In the genomic region with DNA sequence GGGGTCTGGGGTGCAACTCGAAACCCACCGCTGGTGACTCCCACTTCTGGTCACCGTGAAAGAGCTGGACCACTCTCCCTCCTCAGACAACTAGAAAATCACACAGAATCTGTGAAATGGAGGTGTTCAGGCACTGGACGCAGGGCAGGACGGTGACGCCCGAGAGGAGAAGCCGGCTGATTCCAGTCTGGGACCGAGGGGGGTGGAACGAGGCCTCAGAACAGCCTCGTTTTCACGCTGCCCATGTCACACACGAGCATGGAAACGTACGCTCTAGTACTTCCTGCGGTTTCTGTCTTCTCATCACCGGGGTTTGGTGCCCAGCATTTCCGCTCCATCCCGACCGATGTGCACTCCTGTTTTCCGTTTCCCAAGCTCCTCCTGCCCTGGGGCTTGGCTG, we compare ENCODE assay signal across 20 cellular contexts.
DNase-seq lines count a peak whose midpoint lies in the region; ATAC-seq and TF ChIP-seq lines count a peak whose summit lies in the region.
"Had no signal": no experiment of that assay in that cellular context is flagged by ENCODE, and none has a peak within 500 bp of the region (broad histone marks: within the 10 kb centered on the region; RNA-seq: fewer than 3 reads in every experiment).

No MANE protein-coding gene starts in this region.

- POLR2A ChIA-PET in GM10248 (lab: Yijun Ruan, JAX), result no interaction called here

- DNase-seq in GM10248 (ENCODE audit: extremely low spot score), result peak; percentile 6
- DNase-seq in T-helper 17 cell, result no peak
- peak; percentile 57 for DNase-seq in left kidney (ENCODE audit: low read depth, low spot score)
- DNase-seq in thyroid gland, result peak; percentile 43 to 45
- DNase-seq in HUDEP-2 (lab: John Stamatoyannopoulos, UW; ENCODE audit: unreplicated experiment in 76 of 76), result no peak
- DNase-seq in HuH-7 (ENCODE audit: low spot score), result no peak
- DNase-seq in activated CD4-positive, alpha-beta T cell treated with anti-CD3 and anti-CD28 coated beads, Interleukin-2, amount 50 U/mL, for 1 hour, result no peak
- DNase-seq: CD8-positive, alpha-beta T cell; DND-41; KBM-7; NCI-H1105; NCI-H146; NCI-H2029; NCI-H2227 treated with DMSO at 0.1 percent for 48 hours; NCI-H510A; PC-9; SIG-M5 had no signal

- H3K4me3 ChIP-seq in thyroid gland (replicated peaks in 1 of 3), result no peak overlapping the region
- H3K4me3 ChIP-seq: PC-9 had no signal

- TF ChIP-seq CTCF in GM10248 (IDR thresholded peaks at IDR 0.05; ENCODE audit: control extremely low read depth, extremely low read depth, low read depth, missing control alignments) (no peak), thyroid gland (IDR thresholded peaks at IDR 0.05) (no peak)

- no peaks in the 10 kb centered on the region for H3K36me3 ChIP-seq in thyroid gland

- peak overlapping the region; percentile 95 for H3K27ac Mint-ChIP-seq in T-helper 17 cell
- H3K27ac Mint-ChIP-seq: CD8-positive, alpha-beta T cell had no signal

- H3K4me1 ChIP-seq in thyroid gland, result peaks cover 0 to 7% of the 10 kb centered on the region in 2 donors

- no peaks in the 10 kb centered on the region for H3K27me3 ChIP-seq in thyroid gland

- H3K27ac ChIP-seq in thyroid gland, result no peak overlapping the region
- H3K27ac ChIP-seq: PC-9, RWPE1 had no signal

- H3K4me1 Mint-ChIP-seq in T-helper 17 cell, result peaks cover 23% of the 10 kb centered on the region

- H3K27me3 Mint-ChIP-seq in T-helper 17 cell, result no peaks in the 10 kb centered on the region

- CTCF ChIA-PET in GM10248 (lab: Yijun Ruan, JAX), result no interaction called here

- ATAC-seq in T-helper 17 cell (no peak), GM21619 (IDR thresholded peaks at IDR 0.05; ENCODE audit: unreplicated experiment) (no peak)
- ATAC-seq: CD8-positive, alpha-beta T cell had no signal

- H3K36me3 Mint-ChIP-seq in T-helper 17 cell (ENCODE audit: low read depth), result no peaks in the 10 kb centered on the region
- H3K36me3 Mint-ChIP-seq: CD8-positive, alpha-beta T cell had no signal

- no peaks in the 10 kb centered on the region for H3K9me3 ChIP-seq in T-helper 17 cell (ENCODE audit: control insufficient read depth, low read length, poor library complexity, severe bottlenecking)
- H3K9me3 ChIP-seq in thyroid gland, result no peaks in the 10 kb centered on the region
- H3K9me3 ChIP-seq: SK-N-SH had no signal

- no peak for TF ChIP-seq POLR2A in thyroid gland (IDR thresholded peaks at IDR 0.05)

- H3K4me3 Mint-ChIP-seq in T-helper 17 cell, result no peak overlapping the region
- H3K4me3 Mint-ChIP-seq: CD8-positive, alpha-beta T cell had no signal

- WGBS in thyroid gland, 2 donors, result 62 to 78% methylated on average over 21 of the region's 21 CpGs

- intact Hi-C loops in thyroid gland (cut with DNase I), result no loop called here

Comparison
In these comparisons a context has a peak if more than half of its experiments do, and no peak if none do; other contexts are left out.
1. DNase-seq: peak in GM10248 (single experiment), left kidney (single experiment) and thyroid gland (2 of 2); none in T-helper 17 cell (0 of 3), HUDEP-2 (0 of 76), HuH-7 (single experiment) and activated CD4-positive, alpha-beta T cell treated with anti-CD3 and anti-CD28 coated beads, Interleukin-2, amount 50 U/mL, for 1 hour (single experiment).